In the genomic region with DNA sequence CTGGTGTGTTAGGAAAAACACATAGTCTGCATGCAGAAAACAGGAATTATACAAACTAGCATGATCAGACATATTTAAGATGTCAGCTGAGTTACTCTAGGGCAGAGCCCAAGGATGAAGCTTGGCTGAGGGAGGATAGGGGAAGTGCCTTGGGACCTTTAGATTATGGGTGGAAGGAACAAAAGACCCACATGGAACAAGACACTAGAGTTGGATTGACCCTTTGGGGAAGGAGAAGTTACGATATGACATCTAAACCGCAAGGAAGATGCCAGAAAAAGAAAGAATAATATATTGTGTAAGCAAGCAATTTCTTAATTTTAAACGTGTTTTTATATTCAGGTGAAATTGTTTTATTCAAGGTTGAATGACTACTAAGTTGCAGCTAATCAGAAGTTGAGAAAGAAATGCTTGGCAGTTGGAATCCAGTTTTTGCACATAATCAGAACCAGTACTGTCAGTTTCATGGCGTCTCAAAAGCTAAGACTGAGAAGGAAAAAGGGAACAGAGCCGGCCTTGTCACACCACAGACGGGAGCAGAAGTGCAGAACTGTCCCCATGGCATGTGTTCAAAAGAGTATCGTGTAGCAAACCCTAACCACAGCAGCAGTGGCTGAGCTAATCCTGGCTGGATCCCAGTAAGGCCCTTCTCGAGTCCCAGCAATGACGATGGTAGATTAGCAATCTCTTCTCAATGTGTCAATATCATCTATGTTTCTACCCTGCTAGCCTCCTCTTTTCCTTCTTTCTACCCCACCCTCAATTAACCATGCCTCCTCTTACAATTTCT, we compare ENCODE assay signal across 11 cellular contexts. TPM values are rescaled to one million over a fixed set of nuclear protein-coding genes. Genes with fewer than 3 reads are reported as not detected.
DNase-seq lines count a peak whose midpoint lies in the region; ATAC-seq and TF ChIP-seq lines count a peak whose summit lies in the region.
"Had no signal": no experiment of that assay in that cellular context is flagged by ENCODE, and none has a peak within 500 bp of the region (broad histone marks: within the 10 kb centered on the region; RNA-seq: fewer than 3 reads in every experiment).

No MANE protein-coding gene starts in this region.

- WGBS in adrenal gland, 4 donors = 25 to 39% (median 31%) methylated on average over 9 of the region's 9 CpGs
- 87% methylated on average over 9 of the region's 9 CpGs for WGBS in thymus

- intact Hi-C loops in adrenal gland (cut with DNase I) (loop anchor here in 1 of 2 donors (5.0 to 10.0 kb wide), 2 partner anchors 256 to 364 kb away; no protein-coding TSS in a partner anchor), left lung (cut with DNase I) (loop anchor here in 1 of 2 donors (2.0 to 10.0 kb wide), 3 partner anchors 204 to 364 kb away; no protein-coding TSS in a partner anchor)

- TF ChIP-seq POLR2A in adrenal gland (IDR thresholded peaks at IDR 0.05) = no peak

- H3K4me1 ChIP-seq in adrenal gland (replicated peaks in 1 of 2) = peaks cover 12 to 24% of the 10 kb centered on the region in 2 donors
- peaks cover 17 to 58% of the 10 kb centered on the region in 2 donors for H3K4me1 ChIP-seq in left lung
- H3K4me1 ChIP-seq in thymus (ENCODE audit: control insufficient read depth, insufficient read depth, low read length) = no peaks in the 10 kb centered on the region

- peak; percentile 46 for ATAC-seq in left lung

- H3K27ac ChIP-seq in adrenal gland (peak overlapping the region; percentile 20 to 75 (median 53)), left lung (peak overlapping the region; percentile 57 to 83), thymus (ENCODE audit: low read depth) (peak overlapping the region; percentile 0)

- DNase-seq in NCI-H2107 treated with DMSO at 0.1 percent for 48 hours (lab: John Stamatoyannopoulos, UW; ENCODE audit: unreplicated experiment) (peak; percentile 10), NCI-H2107 (lab: John Stamatoyannopoulos, UW) (no peak), adrenal gland (peak; percentile 46 to 84 (median 70)), left lung (peak in 1 of 2 donors; percentile 74), NCI-H69 (lab: John Stamatoyannopoulos, UW) (no peak), NCI-H1417 treated with DMSO at 0.1 percent for 48 hours (lab: John Stamatoyannopoulos, UW) (no peak)
- no peak for DNase-seq in effector CD4-positive, alpha-beta T cell
- DNase-seq: NCI-H526 had no signal

- H3K4me3 ChIP-seq in adrenal gland (no peak overlapping the region), left lung (no peak overlapping the region), thymus (ENCODE audit: low read length) (no peak overlapping the region)
- H3K4me3 ChIP-seq: ascending aorta, pancreas had no signal

- TF ChIP-seq CTCF in adrenal gland (IDR thresholded peaks at IDR 0.05) (no peak), left lung (IDR thresholded peaks at IDR 0.05) (peak in 1 of 2 donors; percentile 4)

- no peaks in the 10 kb centered on the region for H3K36me3 ChIP-seq in adrenal gland (replicated peaks in 1 of 2)
- H3K36me3 ChIP-seq in left lung = no peaks in the 10 kb centered on the region
- H3K36me3 ChIP-seq in thymus (ENCODE audit: control insufficient read depth, insufficient read depth) = no peaks in the 10 kb centered on the region
- H3K36me3 ChIP-seq: ascending aorta, pancreas had no signal

- H3K27me3 ChIP-seq in adrenal gland (no peaks in the 10 kb centered on the region), left lung (no peaks in the 10 kb centered on the region), thymus (ENCODE audit: control insufficient read depth, insufficient read depth) (peaks cover 2% of the 10 kb centered on the region)
- H3K27me3 ChIP-seq: ascending aorta, pancreas had no signal

- H3K9me3 ChIP-seq in adrenal gland (replicated peaks in 1 of 3) = no peaks in the 10 kb centered on the region
- no peaks in the 10 kb centered on the region for H3K9me3 ChIP-seq in left lung
- H3K9me3 ChIP-seq in thymus (ENCODE audit: control insufficient read depth) = no peaks in the 10 kb centered on the region
- H3K9me3 ChIP-seq: ascending aorta, pancreas had no signal

RNA-seq across cellular contexts. Expression of a gene that starts 31.2 kb away (rescaled TPM):
- total RNA-seq in adrenal gland (10 to 100 TPM in 6 of 8 donors, 1 to 10 TPM in 2; 5.9 to 29.7 (median 14.5) TPM), left lung (10 to 100 TPM; 46.3 to 50.1 TPM)
- polyA plus RNA-seq in adrenal gland (10 to 100 TPM; 11.4 to 16.3 (median 16.1) TPM), thymus (36.9 TPM)

Comparison
In these comparisons a context has a peak if more than half of its experiments do, and no peak if none do; other contexts are left out.
1. DNase-seq: peak in NCI-H2107 treated with DMSO at 0.1 percent for 48 hours (single experiment) and adrenal gland (7 of 7); none in NCI-H2107 (single experiment), NCI-H69 (single experiment), effector CD4-positive, alpha-beta T cell (single experiment) and NCI-H1417 treated with DMSO at 0.1 percent for 48 hours (single experiment).
2. H3K27ac ChIP-seq: peak in every context shown above with its lines; median percentile 70 in left lung; 53 in adrenal gland; 0 in thymus.